Comparison of ENCODE assay signal across 8 cellular contexts in genomic region chr21:42097860-42098259, GRCh38. TPM values are rescaled to one million over a fixed set of nuclear protein-coding genes. Genes with fewer than 3 reads are reported as not detected.
DNase-seq lines count a peak whose midpoint lies in the region; TF ChIP-seq lines count a peak whose summit lies in the region.

No MANE protein-coding gene starts in this region.

- CTCF ChIA-PET in A673 (lab: Charles Lee) (interaction anchor here (1.0 kb wide), 1 partner anchor 10 kb away, joined by 3 read pairs; no protein-coding TSS in a partner anchor), HEK293 (lab: Yijun Ruan, JAX) (interaction anchor here (0.6 to 3.0 kb wide), 7 partner anchors 8 to 488 kb away, joined by 3 to 14 read pairs (median 7); no protein-coding TSS in a partner anchor)

- no peak overlapping the region for H3K4me3 Mint-ChIP-seq in T-helper 2 cell treated with Interferon-gamma antibody and Interleukin-4, amounts not matched to agents 5 μg/mL and 100 μg/mL, for 36 hours

- H3K36me3 ChIP-seq in A673 (ENCODE audit: insufficient read depth, low read length, poor library complexity, severe bottlenecking) (no peaks in the 10 kb centered on the region), HEK293 (ENCODE audit: control insufficient read depth in 2 of 2, insufficient read depth in 1 of 2, low read length in 2 of 2) (no peaks in the 10 kb centered on the region), sigmoid colon (no peaks in the 10 kb centered on the region)

- H3K4me1 Mint-ChIP-seq in T-helper 2 cell treated with Interferon-gamma antibody and Interleukin-4, amounts not matched to agents 5 μg/mL and 100 μg/mL, for 36 hours (ENCODE audit: low read depth): peaks cover 9% of the 10 kb centered on the region

- intact Hi-C loops in A673 (cut with micrococcal nuclease; ENCODE audit: unreplicated experiment) (no loop called here), sigmoid colon (cut with DNase I) (loop anchor here (5.0 kb wide), 1 partner anchor 86 kb away; the partner anchor contains the start of gene ZBTB21)

- no peak overlapping the region for H3K27ac ChIP-seq in A673 (ENCODE audit: low read depth, low read length, poor library complexity, severe bottlenecking)
- H3K27ac ChIP-seq in HEK293 (ENCODE audit: extremely low read depth, low read depth, low read length): peak overlapping the region; percentile 1; the same call in 1 of the 2 replicates
- peak overlapping the region in 3 of 4 donors; percentile 56 to 70 (median 64) for H3K27ac ChIP-seq in sigmoid colon

- peak in 1 of 4 donors; percentile 40 for TF ChIP-seq EP300 in sigmoid colon (IDR thresholded peaks at IDR 0.05)

- no peak overlapping the region for H3K4me3 ChIP-seq in A673 (ENCODE audit: low read depth, low read length, poor library complexity, severe bottlenecking)
- H3K4me3 ChIP-seq in HEK293 (ENCODE audit: low read depth, low read length): no peak overlapping the region
- no peak overlapping the region for H3K4me3 ChIP-seq in foreskin fibroblast (ENCODE audit: low read depth in 1 of 2, low read length in 2 of 2)
- no peak overlapping the region for H3K4me3 ChIP-seq in sigmoid colon

- H3K27me3 Mint-ChIP-seq in T-helper 2 cell treated with Interferon-gamma antibody and Interleukin-4, amounts not matched to agents 5 μg/mL and 100 μg/mL, for 36 hours (ENCODE audit: low read depth): peaks cover 13% of the 10 kb centered on the region

- BruUV-seq in A673 (replicated peaks; lab: Mats Ljungman, UMichigan): no TSS peak

- TF ChIP-seq POLR2A in sigmoid colon (IDR thresholded peaks at IDR 0.05): no peak

- H3K27ac Mint-ChIP-seq in T-helper 2 cell treated with Interferon-gamma antibody and Interleukin-4, amounts not matched to agents 5 μg/mL and 100 μg/mL, for 36 hours: no peak overlapping the region

- no peaks in the 10 kb centered on the region for H3K27me3 ChIP-seq in A673 (replicated peaks; ENCODE audit: insufficient read depth, low read depth, low read length, poor library complexity)
- no peaks in the 10 kb centered on the region for H3K27me3 ChIP-seq in sigmoid colon

- POLR2A ChIA-PET in A673 (lab: Charles Lee; ENCODE audit: low non-redundant PET): no interaction called here
- POLR2A ChIA-PET in HEK293 (lab: Yijun Ruan, JAX): no interaction called here

- peak; percentile 88 for DNase-seq in A673 (ENCODE audit: low spot score)
- peak; percentile 88 for DNase-seq in SK-MEL-5 (ENCODE audit: low read depth, low spot score)
- DNase-seq in foreskin fibroblast: peak; percentile 97
- no peak for DNase-seq in sigmoid colon
- no peak for DNase-seq in stimulated activated CD4-positive, alpha-beta T cell treated with anti-CD3 and anti-CD28 coated beads, Interleukin-12 subunit alpha, Interleukin-12 subunit beta, amount 100 ng/mL, for 4 hours
- DNase-seq in T-helper 2 cell treated with Interferon-gamma antibody and Interleukin-4, amounts not matched to agents 5 μg/mL and 100 μg/mL, for 36 hours (ENCODE audit: low spot score): no peak
- no peak for DNase-seq in globus pallidus (ENCODE audit: low spot score)

- TF ChIP-seq CTCF in A673 (conservative IDR thresholded peaks at IDR 0.05; ENCODE audit: low read depth, low read length) (no peak), HEK293 (tag by site-specific recombination; IDR thresholded peaks at IDR 0.05) (no peak), foreskin fibroblast (IDR thresholded peaks at IDR 0.05; ENCODE audit: low read depth, low read length) (no peak), sigmoid colon (IDR thresholded peaks at IDR 0.05) (no peak)

- WGBS in sigmoid colon, 2 donors: 13 to 31% methylated on average over 8 of the region's 8 CpGs

- H3K4me1 ChIP-seq in A673 (ENCODE audit: insufficient read depth, low read length, poor library complexity, severe bottlenecking) (peaks cover 11% of the 10 kb centered on the region), HEK293 (ENCODE audit: control insufficient read depth, insufficient read depth, low read length) (peaks cover 11% of the 10 kb centered on the region), sigmoid colon (peaks cover 0 to 12% (median 10%) of the 10 kb centered on the region in 4 donors)

- in situ Hi-C loops in SK-MEL-5 (cut with HindIII; ENCODE audit: low pct_unique_long_range_greater_than_20kb, low sequenced_read_pairs): no loop called here

- no peaks in the 10 kb centered on the region for H3K36me3 Mint-ChIP-seq in T-helper 2 cell treated with Interferon-gamma antibody and Interleukin-4, amounts not matched to agents 5 μg/mL and 100 μg/mL, for 36 hours (ENCODE audit: low read depth)

- H3K9me3 ChIP-seq in A673 (ENCODE audit: low read depth, low read length, poor library complexity, severe bottlenecking) (peaks cover 7% of the 10 kb centered on the region), HEK293 (ENCODE audit: control insufficient read depth, insufficient read depth, low read depth, low read length) (no peaks in the 10 kb centered on the region), sigmoid colon (no peaks in the 10 kb centered on the region)

- peaks cover 3% of the 10 kb centered on the region for H3K9me3 Mint-ChIP-seq in T-helper 2 cell treated with Interferon-gamma antibody and Interleukin-4, amounts not matched to agents 5 μg/mL and 100 μg/mL, for 36 hours

TF ChIP-seq in HEK293, 187 proteins besides CTCF, POLR2A, EP300 and RAD21 (continues in another document):
- TF ChIP-seq ZBTB49 (tag by site-specific recombination; IDR thresholded peaks at IDR 0.05; ENCODE audit: low read depth) (no peak), ZNF530 (tag by site-specific recombination; IDR thresholded peaks at IDR 0.05; ENCODE audit: low read depth) (no peak), SCRT2 (tag by site-specific recombination; IDR thresholded peaks at IDR 0.05) (no peak), ZNF791 (tag by site-specific recombination; IDR thresholded peaks at IDR 0.05) (no peak), ZNF785 (tag by site-specific recombination; IDR thresholded peaks at IDR 0.05) (no peak), WT1 (tag by site-specific recombination; IDR thresholded peaks at IDR 0.05) (no peak), ZNF610 (tag by site-specific recombination; IDR thresholded peaks at IDR 0.05; ENCODE audit: borderline replicate concordance) (no peak), ZNF132 (tag by site-specific recombination; IDR thresholded peaks at IDR 0.05; ENCODE audit: borderline replicate concordance) (no peak), ZNF544 (tag by site-specific recombination; IDR thresholded peaks at IDR 0.05) (no peak), ZNF121 (tag by site-specific recombination; IDR thresholded peaks at IDR 0.05) (no peak), PATZ1 (tag by site-specific recombination; IDR thresholded peaks at IDR 0.05) (0 out of 2 replicates have a peak, but pooled peaks have one; percentile 4), HOXC10 (CRISPR knock-in tag; IDR thresholded peaks at IDR 0.05) (no peak), ZNF214 (tag by site-specific recombination; IDR thresholded peaks at IDR 0.05; ENCODE audit: borderline replicate concordance) (no peak)
- TF ChIP-seq, protein P1, sequence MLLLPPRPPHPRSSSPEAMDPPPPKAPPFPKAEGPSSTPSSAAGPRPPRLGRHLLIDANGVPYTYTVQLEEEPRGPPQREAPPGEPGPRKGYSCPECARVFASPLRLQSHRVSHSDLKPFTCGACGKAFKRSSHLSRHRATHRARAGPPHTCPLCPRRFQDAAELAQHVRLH (tag by site-specific recombination; IDR thresholded peaks at IDR 0.05): no peak

RNA-seq across cellular contexts. Expression of gene UMODL1, which starts 26.7 kb away (rescaled TPM):
- total RNA-seq in A673 (2021) (not detected in 2 replicates), sigmoid colon (not detected)
- total RNA-seq in SK-MEL-5 (2014; rRNA removed; shearing (Covaris generic)): not detected in 2 replicates
- 0.20 TPM in 1 of 2 replicates, not detected in the other for polyA plus RNA-seq in SK-MEL-5 (2015; cell fraction: cytosol; rRNA removed)
- not detected in 2 replicates for polyA plus RNA-seq in SK-MEL-5 (2015; cell fraction: nucleus; rRNA removed)
- polyA plus RNA-seq in sigmoid colon: under 1 TPM in 2 of 3 donors, not detected in 1; 0.13 to 0.23 TPM

Comparison
In these comparisons a context has a peak if more than half of its experiments do, and no peak if none do; other contexts are left out.
1. DNase-seq: peak in A673 (single experiment), SK-MEL-5 (single experiment) and foreskin fibroblast (2 of 2); none in sigmoid colon (single experiment), stimulated activated CD4-positive, alpha-beta T cell treated with anti-CD3 and anti-CD28 coated beads, Interleukin-12 subunit alpha, Interleukin-12 subunit beta, amount 100 ng/mL, for 4 hours (single experiment), T-helper 2 cell treated with Interferon-gamma antibody and Interleukin-4, amounts not matched to agents 5 μg/mL and 100 μg/mL, for 36 hours (single experiment) and globus pallidus (single experiment).